9 cellular contexts compared by ENCODE assay signal in the genomic region with DNA sequence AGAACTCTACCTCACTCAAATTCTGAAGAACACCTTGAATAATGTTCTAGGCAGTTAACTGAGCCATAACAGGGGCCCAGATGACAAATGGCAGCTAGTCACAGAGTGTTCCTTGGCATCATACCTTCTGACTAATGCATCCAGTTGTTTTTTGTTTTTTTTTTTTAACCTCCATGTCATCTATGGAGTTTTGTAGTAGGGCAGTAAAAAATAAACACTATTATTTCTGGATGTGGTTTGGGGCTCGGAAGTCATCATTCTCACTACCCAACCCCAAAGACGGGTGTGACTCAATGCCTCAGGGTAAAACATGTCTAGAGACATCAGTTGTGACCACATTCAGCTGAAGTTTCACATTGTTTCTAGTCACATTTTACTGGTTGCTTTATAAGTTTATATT. TPM values are rescaled to one million over a fixed set of nuclear protein-coding genes. Genes with fewer than 3 reads are reported as not detected.
A peak's percentile ranks its signal among the peaks of the same experiment; 100 is the strongest.
DNase-seq lines count a peak whose midpoint lies in the region; ATAC-seq and TF ChIP-seq lines count a peak whose summit lies in the region.
"Had no signal": no experiment of that assay in that cellular context is flagged by ENCODE, and none has a peak within 500 bp of the region (broad histone marks: within the 10 kb centered on the region; RNA-seq: fewer than 3 reads in every experiment).

No MANE protein-coding gene starts in this region.

- no peaks in the 10 kb centered on the region for H3K27me3 ChIP-seq in MG63

- no peaks in the 10 kb centered on the region for H3K36me3 ChIP-seq in MG63

- in situ Hi-C loops in ACHN (cut with HindIII; ENCODE audit: low pct_ligation_motif_present, low pct_unique_long_range_greater_than_20kb, low sequenced_read_pairs) = no loop called here

- no peak for TF ChIP-seq CTCF in fibroblast of villous mesenchyme (IDR thresholded peaks at IDR 0.05; ENCODE audit: insufficient read depth, low read depth, low read length)

- no peaks in the 10 kb centered on the region for H3K9me3 ChIP-seq in MG63
- H3K9me3 ChIP-seq: psoas muscle had no signal

- ATAC-seq in GM18511 (IDR thresholded peaks at IDR 0.05; ENCODE audit: unreplicated experiment) (peak; percentile 95), GM21786 (IDR thresholded peaks at IDR 0.05; ENCODE audit: unreplicated experiment) (peak; percentile 92)

- H3K4me3 ChIP-seq in MG63 = no peak overlapping the region
- no peak overlapping the region for H3K4me3 ChIP-seq in fibroblast of villous mesenchyme (ENCODE audit: low read depth, low read length)
- H3K4me3 ChIP-seq: psoas muscle had no signal

- DNase-seq in MG63 (peak; percentile 8), fibroblast of villous mesenchyme (ENCODE audit: low read depth) (peak; percentile 29), NCI-H1092 (lab: John Stamatoyannopoulos, UW) (no peak), NCI-H1694 treated with DMSO at 0.1 percent for 48 hours (lab: John Stamatoyannopoulos, UW) (no peak), D341Med (ENCODE audit: low spot score) (no peak), ACHN (no peak)
- DNase-seq: psoas muscle had no signal

RNA-seq across cellular contexts. Expression of a gene that starts 31.2 kb away (rescaled TPM):
- total RNA-seq in MG63 (2014; rRNA removed; shearing (Covaris generic); ENCODE audit: low replicate concordance) = not detected in 2 replicates
- total RNA-seq in fibroblast of villous mesenchyme = under 0.01 TPM in 2 replicates

Comparison
In these comparisons a context has a peak if more than half of its experiments do, and no peak if none do; other contexts are left out.
1. DNase-seq: peak in MG63 (single experiment) and fibroblast of villous mesenchyme (single experiment); none in NCI-H1092 (single experiment), NCI-H1694 treated with DMSO at 0.1 percent for 48 hours (single experiment), D341Med (single experiment) and ACHN (single experiment).